1 cellular context compared by ENCODE assay signal in the genomic region with DNA sequence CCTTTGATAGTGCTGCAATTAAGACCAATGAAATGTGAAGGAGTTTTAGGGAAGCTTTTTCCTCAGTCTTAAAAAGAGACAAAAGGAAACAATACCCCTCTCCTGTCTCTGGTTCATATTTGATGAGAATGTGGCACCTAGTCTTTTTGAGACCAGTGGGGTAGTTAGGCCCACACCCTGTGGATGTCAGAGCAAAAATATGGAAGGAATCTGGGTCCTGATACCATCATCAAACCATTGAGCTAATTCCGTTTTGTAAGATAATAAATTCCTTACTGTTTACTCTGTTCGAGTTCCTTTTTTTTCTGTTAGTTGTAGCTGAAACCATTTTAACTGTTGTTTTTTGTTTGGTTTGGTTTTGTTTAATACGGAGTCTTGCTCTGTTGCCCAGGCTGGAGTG.
TF ChIP-seq lines count a peak whose summit lies in the region.

No MANE protein-coding gene starts in this region.

TF ChIP-seq in GM23338, 12 proteins besides CTCF, POLR2A, EP300 and RAD21 (continued from another document):
- TF ChIP-seq ZNF462 (CRISPR knock-in tag; IDR thresholded peaks at IDR 0.05): no peak
- TF ChIP-seq ZNF114 (CRISPR knock-in tag; IDR thresholded peaks at IDR 0.05): no peak
